8 cellular contexts compared by ENCODE assay signal in genomic region chr12:29782285-29782820, GRCh38. TPM values are rescaled to one million over a fixed set of nuclear protein-coding genes. Genes with fewer than 3 reads are reported as not detected.
DNase-seq lines count a peak whose midpoint lies in the region; ATAC-seq, FAIRE-seq and TF ChIP-seq lines count a peak whose summit lies in the region.

No MANE protein-coding gene starts in this region.

- H2BK12ac ChIP-seq in H9 (ENCODE audit: insufficient read length, low read depth, low read length), result no peak overlapping the region

- no peaks in the 10 kb centered on the region for H4K20me1 ChIP-seq in H9 (ENCODE audit: control insufficient read depth, insufficient read depth, insufficient read length)

- TF ChIP-seq CTCF in H9 (conservative IDR thresholded peaks at IDR 0.05) (no peak), astrocyte of the spinal cord (IDR thresholded peaks at IDR 0.05; ENCODE audit: low read depth, low read length) (no peak), kidney (IDR thresholded peaks at IDR 0.05; ENCODE audit: borderline replicate concordance, extremely low read depth, insufficient read depth) (no peak)

- CTCF ChIA-PET in T-cell (lab: Charles Lee), result no interaction called here

- in situ Hi-C loops in astrocyte of the spinal cord (cut with HindIII; ENCODE audit: low sequenced_read_pairs), result no loop called here

- H2BK5ac ChIP-seq in H9 (ENCODE audit: insufficient read length, low read length), result no peak overlapping the region

- no peak overlapping the region for H3T11ph ChIP-seq in H9 (ENCODE audit: low read length)

- H3K4me2 ChIP-seq in H9 (ENCODE audit: insufficient read depth, insufficient read length, low read length), result peak overlapping the region; percentile 87

- H3K27me3 ChIP-seq in H9 (ENCODE audit: insufficient read depth, low read length), result no peaks in the 10 kb centered on the region

- H3K27ac Mint-ChIP-seq in H9 (no peak overlapping the region), T-cell (no peak overlapping the region)

- H3K23me2 ChIP-seq in H9 (ENCODE audit: insufficient read length, low read depth, low read length, poor library complexity, severe bottlenecking), result peaks cover 10% of the 10 kb centered on the region

- H2BK120ac ChIP-seq in H9 (ENCODE audit: low read depth, low read length, poor library complexity, severe bottlenecking), result no peak overlapping the region

- H3K4me1 Mint-ChIP-seq in H9 (peaks cover 22 to 31% of the 10 kb centered on the region in 2 experiments), T-cell (peaks cover 0 to 7% (median 4%) of the 10 kb centered on the region in 3 donors)

- H3K27ac ChIP-seq in H9 (ENCODE audit: insufficient read length, low read depth, low read length) (no peak overlapping the region), kidney (ENCODE audit: low read depth in 2 of 2, low read length in 2 of 2) (peak overlapping the region; percentile 56 to 81)

- POLR2A ChIA-PET in T-cell (lab: Charles Lee), result no interaction called here

- no peak overlapping the region for H3K18ac ChIP-seq in H9 (ENCODE audit: insufficient read length, low read depth, low read length)

- H3K9ac ChIP-seq in H9 (ENCODE audit: extremely low read depth, insufficient read length, low read length), result peak overlapping the region; percentile 47
- peak overlapping the region in 1 of 2 donors; percentile 61 for H3K9ac ChIP-seq in kidney (ENCODE audit: low read length in 2 of 2)

- H3K4me3 Mint-ChIP-seq in H9 (peak overlapping the region; percentile 89 to 95), T-cell (peak overlapping the region in 1 of 3 donors; percentile 29)

- no CpG with 5 or more reads among the region's 16 CpGs for WGBS in H9 (ENCODE audit: extremely low coverage, insufficient read length, low lambda C conversion rate)

- H3K4me3 ChIP-seq in astrocyte of the spinal cord (ENCODE audit: low read depth, low read length) (peak overlapping the region; percentile 70), kidney (ENCODE audit: low read length in 2 of 2) (peak overlapping the region; percentile 77 to 83)

- H4K5ac ChIP-seq in H9 (ENCODE audit: insufficient read length, low read depth, low read length), result no peak overlapping the region

- H4K91ac ChIP-seq in H9 (ENCODE audit: insufficient read length, low read depth, low read length), result no peak overlapping the region

- H2AK5ac ChIP-seq in H9 (ENCODE audit: insufficient read length, low read length), result no peak overlapping the region

- FAIRE-seq in kidney (lab: Jason Lieb, UNC), result no peak

- H3K9me3 Mint-ChIP-seq in H9 (peaks cover 8 to 10% of the 10 kb centered on the region in 2 experiments; a peak in 4 of 5 replicates), T-cell (peaks cover 0 to 8% (median 0%) of the 10 kb centered on the region in 3 donors)

- H3K79me2 ChIP-seq in H9 (ENCODE audit: insufficient read depth, low read length), result peaks cover 5% of the 10 kb centered on the region; the same call in 1 of the 2 replicates

- H3K14ac ChIP-seq in H9 (ENCODE audit: insufficient read depth, low read length), result no peak overlapping the region

- peak; percentile 81 for ATAC-seq in GM18519 (IDR thresholded peaks at IDR 0.05; ENCODE audit: low FRiP score, unreplicated experiment)
- ATAC-seq in T-cell (replicated peaks in 1 of 4), result no peak

- H2BK20ac ChIP-seq in H9 (ENCODE audit: low read depth, low read length, poor library complexity, severe bottlenecking), result no peak overlapping the region

- peaks cover 5% of the 10 kb centered on the region for H3K9me3 ChIP-seq in H9 (ENCODE audit: control insufficient read depth, low read depth, low read length)
- H3K9me3 ChIP-seq in kidney (ENCODE audit: control insufficient read depth in 1 of 2, low read length in 2 of 2), result peaks cover 0 to 6% of the 10 kb centered on the region in 2 donors

- H3K56ac ChIP-seq in H9 (ENCODE audit: insufficient read length, low read depth, low read length), result no peak overlapping the region

- H3K4me1 ChIP-seq in H9 (ENCODE audit: insufficient read depth, low read length), result no peaks in the 10 kb centered on the region; the same call in 1 of the 2 replicates
- H3K4me1 ChIP-seq in kidney (ENCODE audit: control insufficient read depth in 1 of 2, insufficient read depth in 1 of 2, low read depth in 1 of 2, low read length in 2 of 2), result peaks cover 0 to 3% of the 10 kb centered on the region in 2 donors

- H2BK15ac ChIP-seq in H9 (ENCODE audit: low read depth, low read length), result no peak overlapping the region

- no peak overlapping the region for H3K23ac ChIP-seq in H9 (ENCODE audit: insufficient read length, low read depth, low read length)

- H3K36me3 Mint-ChIP-seq in H9 (ENCODE audit: insufficient read depth in 1 of 3, low read depth in 3 of 3) (peaks cover 6 to 22% (median 12%) of the 10 kb centered on the region in 3 experiments), T-cell (no peaks in the 10 kb centered on the region)

- no peaks in the 10 kb centered on the region for H3K79me1 ChIP-seq in H9 (ENCODE audit: insufficient read depth, low read depth, low read length, poor library complexity, severe bottlenecking)

- intact Hi-C loops in kidney (cut with DNase I), result no loop called here

- H3K27me3 Mint-ChIP-seq in H9 (ENCODE audit: low read depth) (peaks cover 21% of the 10 kb centered on the region), T-cell (peaks cover 30 to 41% of the 10 kb centered on the region in 2 donors)

- no peak for DNase-seq in H9
- peak; percentile 91 for DNase-seq in MV-4-11 (lab: John Stamatoyannopoulos, UW)
- peak; percentile 78 for DNase-seq in astrocyte of the spinal cord (ENCODE audit: low read depth, low spot score)
- no peak for DNase-seq in kidney
- peak; percentile 84 for DNase-seq in stromal cell of bone marrow (ENCODE audit: low read depth)
- DNase-seq in T-cell, result no peak
- no peak for DNase-seq in activated CD8-positive, alpha-beta memory T cell treated with anti-CD3 and anti-CD28 coated beads for 24 hours

- H3K4ac ChIP-seq in H9 (ENCODE audit: low read depth, low read length), result no peak overlapping the region

- H4K8ac ChIP-seq in H9 (replicated peaks; ENCODE audit: insufficient read length, low read depth, low read length), result no peak overlapping the region

- H3K36me3 ChIP-seq in kidney (ENCODE audit: control insufficient read depth in 1 of 2, insufficient read depth in 2 of 2, low read length in 2 of 2), result no peaks in the 10 kb centered on the region

- H2AFZ ChIP-seq in H9 (ENCODE audit: low read length), result no peak overlapping the region

RNA-seq across cellular contexts. Expression of gene TMTC1, which starts 1.4 kb away (rescaled TPM):
- total RNA-seq in H9 (2021) (16.1 TPM in 2 replicates), kidney (58.8 TPM), T-cell (under 1 TPM in 4 of 5 donors, not detected in 1; 0.10 to 0.44 (median 0.29) TPM)
- polyA plus RNA-seq in kidney (ENCODE audit: insufficient read depth, low read depth, low replicate concordance), result 10.9 TPM

Comparison
In these comparisons a context has a peak if more than half of its experiments do, and no peak if none do; other contexts are left out.
1. DNase-seq: peak in MV-4-11 (single experiment), astrocyte of the spinal cord (single experiment) and stromal cell of bone marrow (single experiment); none in H9 (single experiment), kidney (single experiment), T-cell (0 of 34) and activated CD8-positive, alpha-beta memory T cell treated with anti-CD3 and anti-CD28 coated beads for 24 hours (single experiment).
2. RNA of gene TMTC1, which starts 1.4 kb away (total RNA-seq): 58.8 TPM in kidney (single experiment) and 16.1 TPM in H9; 0.10 to 0.44 TPM in T-cell; every median in the first group is over 10 times any median in the second.